20 cellular contexts compared by ENCODE assay signal in the genomic region with DNA sequence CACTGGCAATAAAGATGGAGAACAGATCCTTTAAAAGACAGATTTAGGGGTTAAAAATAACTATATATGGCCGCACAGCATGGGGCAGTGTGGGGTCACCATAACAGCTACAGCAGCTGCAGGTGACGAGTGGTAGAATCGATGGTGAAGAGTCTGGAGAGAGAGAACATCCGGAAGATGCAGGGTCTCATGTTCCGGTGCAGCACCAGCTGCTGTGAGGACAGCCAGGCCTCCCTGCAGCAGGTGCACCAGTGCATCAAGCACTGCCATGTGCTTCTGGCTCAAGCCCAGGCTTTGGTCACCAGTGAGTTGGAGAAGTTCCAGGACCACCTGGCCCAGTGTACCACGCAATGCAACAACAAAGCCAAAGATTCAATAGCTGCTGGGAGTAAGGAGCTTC.
DNase-seq lines count a peak whose midpoint lies in the region; ATAC-seq and TF ChIP-seq lines count a peak whose summit lies in the region.
"Had no signal": no experiment of that assay in that cellular context is flagged by ENCODE, and none has a peak within 500 bp of the region (broad histone marks: within the 10 kb centered on the region; RNA-seq: fewer than 3 reads in every experiment).

No MANE protein-coding gene starts in this region.

- peaks cover 19% of the 10 kb centered on the region for H3K4me1 Mint-ChIP-seq in T-helper 1 cell treated with Interleukin-12 subunit alpha and Interleukin-12 subunit beta and Interleukin-4 antibody, amounts not matched to agents 30 μg/mL and 1 μg/mL, for 36 hours (ENCODE audit: low read depth)
- peaks cover 19 to 36% of the 10 kb centered on the region in 2 donors for H3K4me1 Mint-ChIP-seq in effector memory CD8-positive, alpha-beta T cell (ENCODE audit: low read depth in 2 of 2)
- H3K4me1 Mint-ChIP-seq in osteocyte (ENCODE audit: unreplicated experiment), result peaks cover 7% of the 10 kb centered on the region

- intact Hi-C loops in esophagus squamous epithelium (cut with DNase I), result no loop called here

- H3K27me3 Mint-ChIP-seq in T-helper 1 cell treated with Interleukin-12 subunit alpha and Interleukin-12 subunit beta and Interleukin-4 antibody, amounts not matched to agents 30 μg/mL and 1 μg/mL, for 36 hours (ENCODE audit: low read depth), result no peaks in the 10 kb centered on the region
- H3K27me3 Mint-ChIP-seq in effector memory CD8-positive, alpha-beta T cell, result no peaks in the 10 kb centered on the region
- no peaks in the 10 kb centered on the region for H3K27me3 Mint-ChIP-seq in osteocyte (ENCODE audit: unreplicated experiment)

- DNase-seq in T-helper 1 cell (no peak), DMS 273 (lab: John Stamatoyannopoulos, UW; ENCODE audit: unreplicated experiment) (peak; percentile 36), NCI-H69 (lab: John Stamatoyannopoulos, UW) (peak; percentile 44), EL (no peak), osteocyte (ENCODE audit: extremely low spot score, unreplicated experiment) (no peak), esophagus squamous epithelium (lab: John Stamatoyannopoulos, UW) (no peak)
- no peak for DNase-seq in effector memory CD8-positive, alpha-beta T cell
- DNase-seq: activated CD4-positive, alpha-beta T cell treated with anti-CD3 and anti-CD28 coated beads, Interleukin-2, amount 50 U/mL, for 4 hours; aorta; foreskin melanocyte; HCEC 1CT; left ventricle myocardium superior; NCI-H526 treated with DMSO at 0.1 percent for 48 hours; posterior cingulate gyrus; spleen; stimulated activated naive CD8-positive, alpha-beta T cell treated with anti-CD3 and anti-CD28 coated beads, Interleukin-15, Interleukin-2, amounts not matched to agents 100 U/mL and 50 U/mL, for 24 hours; T1000 had no signal

- TF ChIP-seq CTCF in osteocyte (IDR thresholded peaks at IDR 0.05) (no peak), esophagus squamous epithelium (IDR thresholded peaks at IDR 0.05) (no peak)

- peaks cover 10% of the 10 kb centered on the region for H3K9me3 Mint-ChIP-seq in T-helper 1 cell treated with Interleukin-12 subunit alpha and Interleukin-12 subunit beta and Interleukin-4 antibody, amounts not matched to agents 30 μg/mL and 1 μg/mL, for 36 hours
- peaks cover 0 to 6% of the 10 kb centered on the region in 2 donors for H3K9me3 Mint-ChIP-seq in effector memory CD8-positive, alpha-beta T cell
- H3K9me3 Mint-ChIP-seq in osteocyte (ENCODE audit: unreplicated experiment), result peaks cover 8% of the 10 kb centered on the region

- peak overlapping the region; percentile 19 for H3K27ac Mint-ChIP-seq in T-helper 1 cell treated with Interleukin-12 subunit alpha and Interleukin-12 subunit beta and Interleukin-4 antibody, amounts not matched to agents 30 μg/mL and 1 μg/mL, for 36 hours
- peak overlapping the region; percentile 75 to 80 for H3K27ac Mint-ChIP-seq in effector memory CD8-positive, alpha-beta T cell
- no peak overlapping the region for H3K27ac Mint-ChIP-seq in osteocyte (ENCODE audit: unreplicated experiment)

- H3K9me3 ChIP-seq in esophagus squamous epithelium, result peaks cover 0 to 3% (median 0%) of the 10 kb centered on the region in 3 donors

- no peaks in the 10 kb centered on the region for H3K36me3 ChIP-seq in esophagus squamous epithelium
- H3K36me3 ChIP-seq: upper lobe of left lung had no signal

- no peak overlapping the region for H3K4me3 Mint-ChIP-seq in T-helper 1 cell treated with Interleukin-12 subunit alpha and Interleukin-12 subunit beta and Interleukin-4 antibody, amounts not matched to agents 30 μg/mL and 1 μg/mL, for 36 hours
- no peak overlapping the region for H3K4me3 Mint-ChIP-seq in effector memory CD8-positive, alpha-beta T cell
- H3K4me3 Mint-ChIP-seq in osteocyte (ENCODE audit: unreplicated experiment), result no peak overlapping the region

- no peaks in the 10 kb centered on the region for H3K4me1 ChIP-seq in esophagus squamous epithelium
- H3K4me1 ChIP-seq: upper lobe of left lung had no signal

- 79 to 87% methylated on average over 5 to 6 of the region's 6 CpGs for WGBS in esophagus squamous epithelium, 2 donors

- H3K4me3 ChIP-seq in esophagus squamous epithelium, result no peak overlapping the region
- H3K4me3 ChIP-seq: spleen, upper lobe of left lung had no signal

- peaks cover 29% of the 10 kb centered on the region for H3K36me3 Mint-ChIP-seq in T-helper 1 cell treated with Interleukin-12 subunit alpha and Interleukin-12 subunit beta and Interleukin-4 antibody, amounts not matched to agents 30 μg/mL and 1 μg/mL, for 36 hours (ENCODE audit: low read depth)
- peaks cover 4% of the 10 kb centered on the region for H3K36me3 Mint-ChIP-seq in effector memory CD8-positive, alpha-beta T cell (ENCODE audit: insufficient read depth)
- peaks cover 20% of the 10 kb centered on the region for H3K36me3 Mint-ChIP-seq in osteocyte (ENCODE audit: unreplicated experiment)

- H3K27ac ChIP-seq in esophagus squamous epithelium, result no peak overlapping the region
- H3K27ac ChIP-seq: RWPE1, spleen, upper lobe of left lung had no signal

- no peak for TF ChIP-seq POLR2A in esophagus squamous epithelium (IDR thresholded peaks at IDR 0.05)

- ATAC-seq in effector memory CD8-positive, alpha-beta T cell (replicated peaks), result no peak
- ATAC-seq: left ventricle myocardium superior; stimulated activated naive CD8-positive, alpha-beta T cell treated with anti-CD3 and anti-CD28 coated beads, Interleukin-15, Interleukin-2, amounts not matched to agents 100 U/mL and 50 U/mL, for 24 hours had no signal

- no peaks in the 10 kb centered on the region for H3K27me3 ChIP-seq in esophagus squamous epithelium
- H3K27me3 ChIP-seq: spleen, upper lobe of left lung had no signal

Comparison
In these comparisons a context has a peak if more than half of its experiments do, and no peak if none do; other contexts are left out.
1. DNase-seq: peak in DMS 273 (single experiment) and NCI-H69 (single experiment); none in T-helper 1 cell (0 of 5), effector memory CD8-positive, alpha-beta T cell (0 of 3), EL (single experiment), osteocyte (single experiment) and esophagus squamous epithelium (single experiment).